ENCODE assay signal across 20 cellular contexts in the genomic region with DNA sequence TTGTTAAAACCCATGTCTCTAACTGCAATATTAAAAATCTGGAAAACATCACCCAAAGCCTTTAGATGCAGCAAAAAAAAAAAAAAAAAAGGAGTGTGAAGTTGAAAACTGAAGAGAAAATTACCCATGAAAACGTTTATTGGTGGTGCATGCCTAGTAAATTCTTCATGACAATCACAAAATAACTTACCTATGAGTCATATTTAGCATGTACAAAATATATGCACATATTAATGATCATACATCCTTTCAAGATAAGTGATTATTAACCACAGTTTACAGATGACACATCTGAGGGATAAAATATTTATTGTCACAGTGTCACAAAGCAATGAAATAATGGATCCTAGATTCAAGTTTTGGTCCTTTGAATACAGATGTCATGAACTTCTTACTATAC.
"Had no signal": no experiment of that assay in that cellular context is flagged by ENCODE, and none has a peak within 500 bp of the region (broad histone marks: within the 10 kb centered on the region; RNA-seq: fewer than 3 reads in every experiment).

No MANE protein-coding gene starts in this region.

- H3K4me1 Mint-ChIP-seq: activated naive CD4-positive, alpha-beta T cell treated with anti-CD3 and anti-CD28 coated beads, Interleukin-2, amount 10 ng/mL, durations not matched to agents 7 days and 5 days; nephron had no signal

- H3K27me3 Mint-ChIP-seq: activated naive CD4-positive, alpha-beta T cell treated with anti-CD3 and anti-CD28 coated beads, Interleukin-2, amount 10 ng/mL, durations not matched to agents 7 days and 5 days had no signal

- H3K4me3 ChIP-seq: colonic mucosa, right atrium auricular region, skin epidermis, tibial nerve, vagina had no signal

- ATAC-seq: activated CD4-positive, CD25-positive, alpha-beta regulatory T cell treated with anti-CD3 and anti-CD28 coated beads, Interleukin-2, amount 50 U/mL, for 24 hours; esophagus mucosa had no signal

- H3K4me3 Mint-ChIP-seq: activated naive CD4-positive, alpha-beta T cell treated with anti-CD3 and anti-CD28 coated beads, Interleukin-2, amount 10 ng/mL, durations not matched to agents 7 days and 5 days; nephron had no signal

- H3K36me3 Mint-ChIP-seq: activated naive CD4-positive, alpha-beta T cell treated with anti-CD3 and anti-CD28 coated beads, Interleukin-2, amount 10 ng/mL, durations not matched to agents 7 days and 5 days had no signal

- H3K9me3 Mint-ChIP-seq: activated naive CD4-positive, alpha-beta T cell treated with anti-CD3 and anti-CD28 coated beads, Interleukin-2, amount 10 ng/mL, durations not matched to agents 7 days and 5 days; activated T-helper 2 cell treated with anti-CD3 and anti-CD28 coated beads, Interferon-gamma antibody, Interleukin-2, Interleukin-4, amounts not matched to agents 10 μg/mL and 5 μg/mL and 100 μg/mL, durations not matched to agents 14 hours and 24 hours and 36 hours; nephron had no signal

- H3K27ac Mint-ChIP-seq: activated naive CD4-positive, alpha-beta T cell treated with anti-CD3 and anti-CD28 coated beads, Interleukin-2, amount 10 ng/mL, durations not matched to agents 7 days and 5 days; activated T-helper 2 cell treated with anti-CD3 and anti-CD28 coated beads, Interferon-gamma antibody, Interleukin-2, Interleukin-4, amounts not matched to agents 10 μg/mL and 5 μg/mL and 100 μg/mL, durations not matched to agents 14 hours and 24 hours and 36 hours; nephron had no signal

- DNase-seq: activated naive CD4-positive, alpha-beta T cell treated with anti-CD3 and anti-CD28 coated beads, Interleukin-2, amount 10 ng/mL, durations not matched to agents 7 days and 5 days; caudate nucleus; colonic mucosa; hippocampal formation; kidney; nucleus accumbens; stimulated activated CD4-positive, alpha-beta T cell treated with anti-CD3 and anti-CD28 coated beads, Interleukin-15, amount 100 ng/mL, for 24 hours; stimulated activated CD4-positive, alpha-beta T cell treated with anti-CD3 and anti-CD28 coated beads, Interleukin-4, amount 100 ng/mL, for 4 hours; stimulated activated CD8-positive, alpha-beta memory T cell treated with anti-CD3 and anti-CD28 coated beads, Interleukin-4, amount 100 ng/mL, for 48 hours; stimulated activated naive CD4-positive, alpha-beta T cell treated with Interleukin-2 at 50 U/mL for 16 hours; substantia nigra; T-helper 9 cell had no signal
